ENCODE assay signal across 8 cellular contexts in genomic region chr19:18683955-18684641, GRCh38. TPM values are rescaled to one million over a fixed set of nuclear protein-coding genes. Genes with fewer than 3 reads are reported as not detected.
DNase-seq lines count a peak whose midpoint lies in the region; ATAC-seq, FAIRE-seq and TF ChIP-seq lines count a peak whose summit lies in the region.

No MANE protein-coding gene starts in this region.

- intact Hi-C loops in K562 (cut with micrococcal nuclease) = no loop called here

- H3K4me2 ChIP-seq in K562 (ENCODE audit: insufficient read depth, low read length) = peak overlapping the region; percentile 93

- H3K79me2 ChIP-seq in K562 (ENCODE audit: control insufficient read depth, insufficient read depth, low read length) = peaks cover 19% of the 10 kb centered on the region

- peaks cover 9% of the 10 kb centered on the region; the same call in 1 of the 2 replicates for H4K20me1 ChIP-seq in K562 (replicated peaks; ENCODE audit: control insufficient read depth, insufficient read depth, low read length)

- H3K9ac ChIP-seq in K562 (ENCODE audit: insufficient read depth in 1 of 2, low read depth in 2 of 2, low read length in 2 of 2) = peak overlapping the region; percentile 37 to 91; a peak in 3 of 4 replicates

- no peaks in the 10 kb centered on the region for H3K9me3 ChIP-seq in K562 (replicated peaks; ENCODE audit: control insufficient read depth, insufficient read depth, low read depth, low read length)
- H3K9me3 ChIP-seq in mesodermal cell (ENCODE audit: control insufficient read depth, low read length) = no peaks in the 10 kb centered on the region

- peak overlapping the region; percentile 42 for H3K4me3 ChIP-seq in K562
- H3K4me3 ChIP-seq in mesodermal cell (ENCODE audit: extremely low read depth, insufficient read depth, low read length, poor library complexity, severe bottlenecking) = peak overlapping the region; percentile 41

- ATAC-seq in GM18907 (IDR thresholded peaks at IDR 0.05; ENCODE audit: unreplicated experiment) (peak; percentile 14), HG03342 (IDR thresholded peaks at IDR 0.05; ENCODE audit: unreplicated experiment) (peak; percentile 22), K562 (no peak), HG03442 (IDR thresholded peaks at IDR 0.05; ENCODE audit: unreplicated experiment) (no peak)

- no TSS peak for BruUV-seq in K562 (replicated peaks; lab: Mats Ljungman, UMichigan)

- POLR2A ChIA-PET in K562 (lab: Yijun Ruan, JAX) = interaction anchor here (0.8 kb wide), 1 partner anchor 24 kb away, joined by 3 read pairs; no protein-coding TSS in a partner anchor

- peaks cover 10 to 35% of the 10 kb centered on the region in 2 experiments; a peak in 4 of 5 replicates for H3K4me1 ChIP-seq in K562 (replicated peaks in 1 of 2; ENCODE audit: control insufficient read depth in 2 of 2, insufficient read depth in 2 of 2, low read length in 2 of 2)
- H3K4me1 ChIP-seq in mesodermal cell (ENCODE audit: control insufficient read depth, insufficient read depth, low read length, poor library complexity, severe bottlenecking) = no peaks in the 10 kb centered on the region

- peak overlapping the region; percentile 58 for H2AFZ ChIP-seq in K562 (ENCODE audit: low read depth, low read length)

- no peak for TF ChIP-seq CTCF in K562 (IDR thresholded peaks at IDR 0.05 in 2 of 3, conservative IDR thresholded peaks at IDR 0.05 in 1 of 3; ENCODE audit: insufficient read depth in 2 of 3, low read depth in 1 of 3, low read length in 3 of 3)

- TF ChIP-seq RAD21 in K562 (CRISPR knock-in tag; conservative IDR thresholded peaks at IDR 0.05 in 1 of 2, IDR thresholded peaks at IDR 0.05 in 1 of 2) = no peak

- in situ Hi-C loops in K562 (cut with MboI) = no loop called here

- no peaks in the 10 kb centered on the region for H3K36me3 ChIP-seq in K562 (ENCODE audit: control insufficient read depth, insufficient read depth, low read length)
- no peaks in the 10 kb centered on the region for H3K36me3 ChIP-seq in mesodermal cell (ENCODE audit: control insufficient read depth, insufficient read depth, low read length)

- CTCF ChIA-PET in K562 (lab: Yijun Ruan, JAX; ENCODE audit: low intra/inter-chr PET ratio) = no interaction called here

- TF ChIP-seq POLR2A in K562 (conservative IDR thresholded peaks at IDR 0.05) = no peak

- no peaks in the 10 kb centered on the region for H3K27me3 ChIP-seq in K562 (ENCODE audit: control insufficient read depth in 2 of 2, insufficient read depth in 2 of 2, low read length in 2 of 2)

- H3K9me1 ChIP-seq in K562 (ENCODE audit: control insufficient read depth, insufficient read depth, low read length) = no peaks in the 10 kb centered on the region

- FAIRE-seq in K562 (lab: Jason Lieb, UNC) = no peak

- 23% methylated on average over 14 of the region's 16 CpGs for WGBS in K562 (ENCODE audit: insufficient coverage, low coverage, missing lambda C conversion rate)
- WGBS in mesodermal cell (ENCODE audit: insufficient coverage in 2 of 2), 2 experiments = 16 to 29% methylated on average over 6 to 14 of the region's 16 CpGs

- H3K27ac ChIP-seq in K562 (ENCODE audit: extremely low read depth, low read depth, low read length) (no peak overlapping the region; the same call in 2 of the 3 replicates), mesodermal cell (ENCODE audit: low read depth, low read length, severe bottlenecking) (no peak overlapping the region)

- no peak for DNase-seq in K562 (ENCODE audit: extremely low read depth in 1 of 4, low spot score in 3 of 4)
- DNase-seq in CD1c-positive myeloid dendritic cell (ENCODE audit: extremely low spot score) = no peak
- no peak for DNase-seq in NK-92 (lab: John Stamatoyannopoulos, UW; ENCODE audit: unreplicated experiment)
- DNase-seq in mesenteric fat pad (ENCODE audit: low spot score) = no peak

- TF ChIP-seq EP300 in K562 (IDR thresholded peaks at IDR 0.05; ENCODE audit: low read length) = no peak

TF ChIP-seq in K562, 482 proteins besides CTCF, POLR2A, EP300 and RAD21:
- TF ChIP-seq GTF2E2 (tag; IDR thresholded peaks at IDR 0.05) (no peak), MAZ (CRISPR knock-in tag; conservative IDR thresholded peaks at IDR 0.05 in 1 of 2, IDR thresholded peaks at IDR 0.05 in 1 of 2) (0 out of 4 replicates have a peak, but pooled peaks of 1 of the 2 experiments have one; percentile 2), RUNX1 (IDR thresholded peaks at IDR 0.05; ENCODE audit: low read depth) (no peak), NFRKB (IDR thresholded peaks at IDR 0.05; ENCODE audit: low read depth) (0 out of 2 replicates have a peak, but pooled peaks have one; percentile 3), ETV5 (CRISPR knock-in tag; IDR thresholded peaks at IDR 0.05; ENCODE audit: low read depth) (no peak), TBP (optimal IDR thresholded peaks at IDR 0.05; ENCODE audit: low read depth, low read length) (no peak), SMARCC2 (IDR thresholded peaks at IDR 0.05; ENCODE audit: low read depth) (no peak), RFX7 (CRISPR knock-in tag; IDR thresholded peaks at IDR 0.05) (no peak), PHB (CRISPR knock-in tag; IDR thresholded peaks at IDR 0.05) (no peak), ZEB2 (IDR thresholded peaks at IDR 0.05) (peak; percentile 60; the same call in 1 of the 2 replicates)
- TF ChIP-seq, protein P1, sequence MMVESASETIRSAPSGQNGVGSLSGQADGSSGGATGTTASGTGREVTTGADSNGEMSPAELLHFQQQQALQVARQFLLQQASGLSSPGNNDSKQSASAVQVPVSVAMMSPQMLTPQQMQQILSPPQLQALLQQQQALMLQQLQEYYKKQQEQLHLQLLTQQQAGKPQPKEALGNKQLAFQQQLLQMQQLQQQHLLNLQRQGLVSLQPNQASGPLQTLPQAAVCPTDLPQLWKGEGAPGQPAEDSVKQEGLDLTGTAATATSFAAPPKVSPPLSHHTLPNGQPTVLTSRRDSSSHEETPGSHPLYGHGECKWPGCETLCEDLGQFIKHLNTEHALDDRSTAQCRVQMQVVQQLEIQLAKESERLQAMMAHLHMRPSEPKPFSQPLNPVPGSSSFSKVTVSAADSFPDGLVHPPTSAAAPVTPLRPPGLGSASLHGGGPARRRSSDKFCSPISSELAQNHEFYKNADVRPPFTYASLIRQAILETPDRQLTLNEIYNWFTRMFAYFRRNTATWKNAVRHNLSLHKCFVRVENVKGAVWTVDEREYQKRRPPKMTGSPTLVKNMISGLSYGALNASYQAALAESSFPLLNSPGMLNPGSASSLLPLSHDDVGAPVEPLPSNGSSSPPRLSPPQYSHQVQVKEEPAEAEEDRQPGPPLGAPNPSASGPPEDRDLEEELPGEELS (CRISPR knock-in tag; IDR thresholded peaks at IDR 0.05; ENCODE audit: borderline replicate concordance) = 0 out of 2 replicates have a peak, but pooled peaks have one; percentile 41

RNA-seq across cellular contexts. Expression of gene CRTC1, which starts 0.6 kb away (rescaled TPM):
- total RNA-seq in K562 (2011; cell fraction: chromatin; rRNA removed; ENCODE audit: low replicate concordance) = 2.4 and 9.1 TPM in 2 replicates
- total RNA-seq in K562 (2011; cell fraction: nucleolus; rRNA removed) = 4.7 and 4.8 TPM in 2 replicates
- 3.3 and 3.7 TPM in 2 replicates for total RNA-seq in K562 (2011; cell fraction: nucleoplasm; rRNA removed)
- total RNA-seq in K562 (2014; rRNA removed) (1.5 and 1.6 TPM in 2 replicates), K562 (2014; rRNA removed; fragmentation: Illumina TruSeq; extraction: Trizol) (0.25 and 0.29 TPM in 2 replicates), K562 (2015; rRNA removed; fragmentation: Illumina TruSeq; extraction: Trizol) (0.83 and 1.3 TPM in 2 replicates), K562 (2021) (3.8 and 4.3 TPM in 2 replicates), mesenteric fat pad (13.9 TPM)
- polyA plus RNA-seq in K562 (2011; rRNA removed) (0.36 and 0.47 TPM in 2 replicates), K562 (2014; fragmentation: Illumina TruSeq; extraction: Trizol) (1.2 and 1.7 TPM in 2 replicates), K562 (2014; fragmentation: Nextera tagmentation; extraction: Ambion mirVana) (not detected), K562 (2014; rRNA removed) (1.8 and 2.1 TPM in 2 replicates)
- polyA plus RNA-seq in K562 (2011; cell fraction: cytosol; rRNA removed) = 0.37 and 0.76 TPM in 2 replicates
- polyA plus RNA-seq in K562 (2011; cell fraction: nucleus; rRNA removed) = 3.5 and 10.4 TPM in 2 replicates
- 2.9 and 5.1 TPM in 2 replicates for polyA plus RNA-seq in K562 (2012)
- polyA minus RNA-seq in K562 (2011; rRNA and poly(A)+ RNA removed) = 0.15 and 0.49 TPM in 2 replicates
- polyA minus RNA-seq in K562 (2011; cell fraction: cytosol; rRNA and poly(A)+ RNA removed) = 0.48 TPM in 1 of 2 replicates, not detected in the other
- polyA minus RNA-seq in K562 (2011; cell fraction: nucleus; rRNA and poly(A)+ RNA removed) = 1.9 and 3.4 TPM in 2 replicates
- polyA plus RNA-seq in mesodermal cell (2013, experiment 1 of 2) = 11.8 TPM
- 9.2 TPM for polyA plus RNA-seq in mesodermal cell (2013, experiment 2 of 2)

RNA-seq across cellular contexts. Expression of gene KLHL26, which starts 47.3 kb away (rescaled TPM):
- total RNA-seq in K562 (2011; cell fraction: chromatin; rRNA removed; ENCODE audit: low replicate concordance) = 3.8 and 13.3 TPM in 2 replicates
- 8.0 and 10.7 TPM in 2 replicates for total RNA-seq in K562 (2011; cell fraction: nucleolus; rRNA removed)
- total RNA-seq in K562 (2011; cell fraction: nucleoplasm; rRNA removed) = 5.5 and 6.2 TPM in 2 replicates
- total RNA-seq in K562 (2014; rRNA removed) = 2.4 and 6.7 TPM in 2 replicates
- total RNA-seq in K562 (2014; rRNA removed; fragmentation: Illumina TruSeq; extraction: Trizol) = 0.80 and 1.0 TPM in 2 replicates
- 1.3 and 1.8 TPM in 2 replicates for total RNA-seq in K562 (2015; rRNA removed; fragmentation: Illumina TruSeq; extraction: Trizol)
- total RNA-seq in K562 (2021) = 12.7 and 13.3 TPM in 2 replicates
- 1.4 and 2.2 TPM in 2 replicates for polyA plus RNA-seq in K562 (2011; rRNA removed)
- polyA plus RNA-seq in K562 (2011; cell fraction: cytosol; rRNA removed) = 2.5 and 3.6 TPM in 2 replicates
- 5.2 and 8.7 TPM in 2 replicates for polyA plus RNA-seq in K562 (2011; cell fraction: nucleus; rRNA removed)
- 3.4 and 6.6 TPM in 2 replicates for polyA plus RNA-seq in K562 (2012)
- polyA plus RNA-seq in K562 (2014; fragmentation: Illumina TruSeq; extraction: Trizol) = 1.9 and 3.1 TPM in 2 replicates
- polyA plus RNA-seq in K562 (2014; fragmentation: Nextera tagmentation; extraction: Ambion mirVana) = under 1 TPM; 0.13 to 0.17 TPM
- 3.3 and 5.1 TPM in 2 replicates for polyA plus RNA-seq in K562 (2014; rRNA removed)
- 1.2 and 1.7 TPM in 2 replicates for polyA minus RNA-seq in K562 (2011; rRNA and poly(A)+ RNA removed)
- 8.2 and 19.0 TPM in 2 replicates for polyA minus RNA-seq in K562 (2011; cell fraction: cytosol; rRNA and poly(A)+ RNA removed)
- 2.2 and 4.8 TPM in 2 replicates for polyA minus RNA-seq in K562 (2011; cell fraction: nucleus; rRNA and poly(A)+ RNA removed)
- 4.4 TPM for polyA plus RNA-seq in mesodermal cell (2013, experiment 1 of 2)
- 4.5 TPM for polyA plus RNA-seq in mesodermal cell (2013, experiment 2 of 2)
- 17.1 TPM for total RNA-seq in mesenteric fat pad

Comparison
In these comparisons a context has a peak if more than half of its experiments do, and no peak if none do; other contexts are left out.
1. ATAC-seq: peak in GM18907 (single experiment) and HG03342 (single experiment); none in K562 (single experiment) and HG03442 (single experiment).